Comparison of ENCODE assay signal across 8 cellular contexts in the genomic region with DNA sequence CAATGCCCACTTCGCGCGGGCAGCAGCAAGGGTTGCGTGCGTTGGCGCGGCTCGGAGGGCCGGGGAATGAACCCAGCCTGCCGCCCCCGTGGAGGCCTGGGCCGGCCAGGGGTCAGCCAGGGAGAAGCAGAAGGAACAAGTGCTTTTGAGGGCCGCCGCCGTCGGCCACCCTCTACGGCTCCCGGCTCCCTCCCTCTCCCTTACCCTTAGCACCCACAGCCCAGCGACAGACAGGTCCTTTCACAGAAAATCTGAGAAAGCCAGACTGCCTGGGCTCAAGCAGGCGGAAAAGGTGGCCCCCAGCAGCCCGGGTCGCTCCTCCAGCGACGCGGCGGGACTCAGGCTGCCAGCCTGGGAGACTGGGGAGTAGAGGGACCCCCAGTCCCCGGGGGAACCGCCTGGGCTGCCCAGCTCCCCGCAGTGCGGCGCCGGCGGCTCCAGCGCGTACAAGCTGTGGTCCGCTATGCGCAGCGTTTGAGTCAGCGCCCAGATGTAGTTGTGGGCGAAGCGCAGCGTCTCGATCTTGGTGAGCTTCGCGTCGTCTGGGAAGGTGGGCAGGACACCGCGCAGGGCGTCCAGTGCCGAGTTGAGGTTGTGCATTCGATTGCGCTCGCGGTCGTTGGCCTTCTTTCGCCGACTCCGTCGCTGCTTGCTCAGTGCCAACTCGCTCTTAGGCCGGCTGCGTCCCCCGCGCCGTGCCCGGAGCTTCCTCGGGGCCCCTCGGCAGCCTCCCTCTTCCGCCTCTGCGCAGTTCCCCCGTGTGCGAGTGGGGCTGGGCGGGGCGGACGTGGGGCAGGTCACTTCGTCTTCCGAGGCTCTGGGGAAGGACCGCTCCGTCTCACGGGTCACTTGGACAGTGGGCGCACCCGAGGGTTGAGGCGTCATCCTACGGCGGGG. TPM values are rescaled to one million over a fixed set of nuclear protein-coding genes. Genes with fewer than 3 reads are reported as not detected.
A peak's percentile ranks its signal among the peaks of the same experiment; 100 is the strongest.
DNase-seq lines count a peak whose midpoint lies in the region; ATAC-seq and TF ChIP-seq lines count a peak whose summit lies in the region.

No MANE protein-coding gene starts in this region.

- no peak for TF ChIP-seq CTCF in heart right ventricle (IDR thresholded peaks at IDR 0.05)

- H3K27ac Mint-ChIP-seq in activated CD4-positive, alpha-beta T cell treated with anti-CD3 and anti-CD28 coated beads, Interleukin-2, amount 10 ng/mL, durations not matched to agents 24 days and 14 days: no peak overlapping the region

- 1% methylated on average over 84 to 85 of the region's 85 CpGs for WGBS in heart right ventricle, 2 donors

- H3K36me3 Mint-ChIP-seq in activated CD4-positive, alpha-beta T cell treated with anti-CD3 and anti-CD28 coated beads, Interleukin-2, amount 10 ng/mL, durations not matched to agents 24 days and 14 days (ENCODE audit: low read depth): peaks cover 5% of the 10 kb centered on the region

- H3K27me3 Mint-ChIP-seq in activated CD4-positive, alpha-beta T cell treated with anti-CD3 and anti-CD28 coated beads, Interleukin-2, amount 10 ng/mL, durations not matched to agents 24 days and 14 days: peaks cover 82% of the 10 kb centered on the region

- intact Hi-C loops in activated CD4-positive, alpha-beta T cell treated with anti-CD3 and anti-CD28 coated beads, Interleukin-2, amount 10 ng/mL, durations not matched to agents 24 days and 14 days (cut with micrococcal nuclease): no loop called here
- intact Hi-C loops in heart right ventricle (cut with DNase I): no loop called here

- H3K4me3 ChIP-seq in heart right ventricle: peak overlapping the region; percentile 6 to 43 (median 29)

- H3K27ac ChIP-seq in heart right ventricle: no peak overlapping the region

- H3K27me3 ChIP-seq in heart right ventricle: peaks cover 28 to 100% (median 98%) of the 10 kb centered on the region in 7 donors

- peaks cover 4 to 29% (median 20%) of the 10 kb centered on the region in 9 donors for H3K4me1 ChIP-seq in heart right ventricle

- H3K9me3 Mint-ChIP-seq in activated CD4-positive, alpha-beta T cell treated with anti-CD3 and anti-CD28 coated beads, Interleukin-2, amount 10 ng/mL, durations not matched to agents 24 days and 14 days: no peaks in the 10 kb centered on the region

- no peaks in the 10 kb centered on the region for H3K9me3 ChIP-seq in heart right ventricle

- peak overlapping the region; percentile 73 for H3K4me3 Mint-ChIP-seq in activated CD4-positive, alpha-beta T cell treated with anti-CD3 and anti-CD28 coated beads, Interleukin-2, amount 10 ng/mL, durations not matched to agents 24 days and 14 days

- peaks cover 12% of the 10 kb centered on the region for H3K4me1 Mint-ChIP-seq in activated CD4-positive, alpha-beta T cell treated with anti-CD3 and anti-CD28 coated beads, Interleukin-2, amount 10 ng/mL, durations not matched to agents 24 days and 14 days

- H3K36me3 ChIP-seq in heart right ventricle: no peaks in the 10 kb centered on the region

- ATAC-seq in GM19023 (IDR thresholded peaks at IDR 0.05; ENCODE audit: unreplicated experiment) (peak; percentile 8), heart right ventricle (peak in 4 of 8 donors; percentile 6 to 36 (median 24)), HG02642 (IDR thresholded peaks at IDR 0.05; ENCODE audit: poor library complexity, unreplicated experiment) (no peak)

- no peak for DNase-seq in activated CD4-positive, alpha-beta T cell treated with anti-CD3 and anti-CD28 coated beads, Interleukin-2, amount 10 ng/mL, durations not matched to agents 24 days and 14 days
- DNase-seq in heart right ventricle: no peak
- peak; percentile 16 for DNase-seq in stimulated activated CD4-positive, alpha-beta T cell treated with anti-CD3 and anti-CD28 coated beads, Interleukin-2, amount 100 ng/mL, for 4 hours (ENCODE audit: low read depth)
- DNase-seq in NCI-H2081 (lab: John Stamatoyannopoulos, UW): no peak
- DNase-seq in NCI-H146 treated with DMSO at 0.1 percent for 48 hours (lab: John Stamatoyannopoulos, UW; ENCODE audit: unreplicated experiment): no peak
- no peak for DNase-seq in globus pallidus (ENCODE audit: low spot score)

RNA-seq across cellular contexts. Expression of gene NEUROG3, which starts 0.8 kb away (rescaled TPM):
- total RNA-seq in activated CD4-positive, alpha-beta T cell treated with anti-CD3 and anti-CD28 coated beads, Interleukin-2, amount 10 ng/mL, durations not matched to agents 24 days and 14 days: not detected in 2 replicates
- total RNA-seq in heart right ventricle: under 1 TPM in 1 of 10 donors, not detected in 9; 0.19 TPM
- polyA plus RNA-seq in heart right ventricle: not detected

RNA-seq across cellular contexts. Expression of gene FAM241B, which starts 57.6 kb away (rescaled TPM):
- 9.4 and 11.8 TPM in 2 replicates for total RNA-seq in activated CD4-positive, alpha-beta T cell treated with anti-CD3 and anti-CD28 coated beads, Interleukin-2, amount 10 ng/mL, durations not matched to agents 24 days and 14 days
- 1 to 10 TPM; 1.4 to 9.0 (median 5.2) TPM for total RNA-seq in heart right ventricle
- 1 to 10 TPM; 2.8 to 3.7 TPM for polyA plus RNA-seq in heart right ventricle
